In the genomic region with DNA sequence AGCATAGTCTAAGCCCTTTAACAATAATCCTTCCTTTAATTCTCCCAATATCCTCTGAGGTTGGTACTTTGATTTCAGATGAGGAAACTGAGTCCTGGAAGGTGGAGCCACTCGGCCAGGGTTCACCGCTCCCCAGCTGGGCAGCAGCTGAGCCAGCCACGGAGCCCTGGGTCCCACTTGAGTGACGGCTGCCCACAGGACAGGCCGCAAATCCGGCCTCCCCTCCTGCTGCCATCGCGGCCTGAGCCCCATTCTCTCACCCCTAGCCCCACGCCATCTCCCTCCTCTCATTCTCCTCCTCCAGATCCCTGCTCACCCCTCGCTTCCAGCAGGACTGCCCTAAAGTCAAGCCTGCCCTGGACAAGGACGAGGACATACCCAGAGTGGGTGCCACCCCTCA, we compare ENCODE assay signal across 1 cellular context.
TF ChIP-seq lines count a peak whose summit lies in the region.

No MANE protein-coding gene starts in this region.

TF ChIP-seq in H1, 55 proteins besides CTCF, POLR2A, EP300 and RAD21:
- TF ChIP-seq EZH2 (IDR thresholded peaks at IDR 0.05; ENCODE audit: low read depth, low read length, severe bottlenecking) (no peak), CEBPB (IDR thresholded peaks at IDR 0.05; ENCODE audit: low read depth, low read length) (no peak), BCL11A (IDR thresholded peaks at IDR 0.05; ENCODE audit: low read depth in 2 of 2, low read length in 2 of 2) (no peak), KDM5A (IDR thresholded peaks at IDR 0.05; ENCODE audit: low read length) (no peak), JUND (IDR thresholded peaks at IDR 0.05; ENCODE audit: low read length) (no peak), CTBP2 (IDR thresholded peaks at IDR 0.05; ENCODE audit: borderline replicate concordance, insufficient read depth, insufficient read length, low read length) (no peak), HDAC6 (IDR thresholded peaks at IDR 0.05; ENCODE audit: low read depth, low read length) (no peak), SIN3A (conservative IDR thresholded peaks at IDR 0.05 in 1 of 2, IDR thresholded peaks at IDR 0.05 in 1 of 2; ENCODE audit: low read depth in 1 of 2, low read length in 2 of 2) (no peak), SIX5 (IDR thresholded peaks at IDR 0.05; ENCODE audit: low read depth, low read length) (no peak), RXRA (IDR thresholded peaks at IDR 0.05; ENCODE audit: insufficient read depth, low read depth, low read length) (no peak), TAF1 (IDR thresholded peaks at IDR 0.05; ENCODE audit: low read depth, low read length) (no peak), ASH2L (IDR thresholded peaks at IDR 0.05; ENCODE audit: low read length) (no peak), KDM1A (IDR thresholded peaks at IDR 0.05; ENCODE audit: borderline replicate concordance, low read length) (no peak), SAP30 (IDR thresholded peaks at IDR 0.05; ENCODE audit: insufficient read depth, insufficient replicate concordance, low read length) (no peak), CBX5 (IDR thresholded peaks at IDR 0.05; ENCODE audit: low read depth, low read length) (no peak), JUN (IDR thresholded peaks at IDR 0.05; ENCODE audit: low read depth, low read length) (no peak), YY1 (IDR thresholded peaks at IDR 0.05; ENCODE audit: low read depth, low read length) (no peak)
- TF ChIP-seq, protein P1, sequence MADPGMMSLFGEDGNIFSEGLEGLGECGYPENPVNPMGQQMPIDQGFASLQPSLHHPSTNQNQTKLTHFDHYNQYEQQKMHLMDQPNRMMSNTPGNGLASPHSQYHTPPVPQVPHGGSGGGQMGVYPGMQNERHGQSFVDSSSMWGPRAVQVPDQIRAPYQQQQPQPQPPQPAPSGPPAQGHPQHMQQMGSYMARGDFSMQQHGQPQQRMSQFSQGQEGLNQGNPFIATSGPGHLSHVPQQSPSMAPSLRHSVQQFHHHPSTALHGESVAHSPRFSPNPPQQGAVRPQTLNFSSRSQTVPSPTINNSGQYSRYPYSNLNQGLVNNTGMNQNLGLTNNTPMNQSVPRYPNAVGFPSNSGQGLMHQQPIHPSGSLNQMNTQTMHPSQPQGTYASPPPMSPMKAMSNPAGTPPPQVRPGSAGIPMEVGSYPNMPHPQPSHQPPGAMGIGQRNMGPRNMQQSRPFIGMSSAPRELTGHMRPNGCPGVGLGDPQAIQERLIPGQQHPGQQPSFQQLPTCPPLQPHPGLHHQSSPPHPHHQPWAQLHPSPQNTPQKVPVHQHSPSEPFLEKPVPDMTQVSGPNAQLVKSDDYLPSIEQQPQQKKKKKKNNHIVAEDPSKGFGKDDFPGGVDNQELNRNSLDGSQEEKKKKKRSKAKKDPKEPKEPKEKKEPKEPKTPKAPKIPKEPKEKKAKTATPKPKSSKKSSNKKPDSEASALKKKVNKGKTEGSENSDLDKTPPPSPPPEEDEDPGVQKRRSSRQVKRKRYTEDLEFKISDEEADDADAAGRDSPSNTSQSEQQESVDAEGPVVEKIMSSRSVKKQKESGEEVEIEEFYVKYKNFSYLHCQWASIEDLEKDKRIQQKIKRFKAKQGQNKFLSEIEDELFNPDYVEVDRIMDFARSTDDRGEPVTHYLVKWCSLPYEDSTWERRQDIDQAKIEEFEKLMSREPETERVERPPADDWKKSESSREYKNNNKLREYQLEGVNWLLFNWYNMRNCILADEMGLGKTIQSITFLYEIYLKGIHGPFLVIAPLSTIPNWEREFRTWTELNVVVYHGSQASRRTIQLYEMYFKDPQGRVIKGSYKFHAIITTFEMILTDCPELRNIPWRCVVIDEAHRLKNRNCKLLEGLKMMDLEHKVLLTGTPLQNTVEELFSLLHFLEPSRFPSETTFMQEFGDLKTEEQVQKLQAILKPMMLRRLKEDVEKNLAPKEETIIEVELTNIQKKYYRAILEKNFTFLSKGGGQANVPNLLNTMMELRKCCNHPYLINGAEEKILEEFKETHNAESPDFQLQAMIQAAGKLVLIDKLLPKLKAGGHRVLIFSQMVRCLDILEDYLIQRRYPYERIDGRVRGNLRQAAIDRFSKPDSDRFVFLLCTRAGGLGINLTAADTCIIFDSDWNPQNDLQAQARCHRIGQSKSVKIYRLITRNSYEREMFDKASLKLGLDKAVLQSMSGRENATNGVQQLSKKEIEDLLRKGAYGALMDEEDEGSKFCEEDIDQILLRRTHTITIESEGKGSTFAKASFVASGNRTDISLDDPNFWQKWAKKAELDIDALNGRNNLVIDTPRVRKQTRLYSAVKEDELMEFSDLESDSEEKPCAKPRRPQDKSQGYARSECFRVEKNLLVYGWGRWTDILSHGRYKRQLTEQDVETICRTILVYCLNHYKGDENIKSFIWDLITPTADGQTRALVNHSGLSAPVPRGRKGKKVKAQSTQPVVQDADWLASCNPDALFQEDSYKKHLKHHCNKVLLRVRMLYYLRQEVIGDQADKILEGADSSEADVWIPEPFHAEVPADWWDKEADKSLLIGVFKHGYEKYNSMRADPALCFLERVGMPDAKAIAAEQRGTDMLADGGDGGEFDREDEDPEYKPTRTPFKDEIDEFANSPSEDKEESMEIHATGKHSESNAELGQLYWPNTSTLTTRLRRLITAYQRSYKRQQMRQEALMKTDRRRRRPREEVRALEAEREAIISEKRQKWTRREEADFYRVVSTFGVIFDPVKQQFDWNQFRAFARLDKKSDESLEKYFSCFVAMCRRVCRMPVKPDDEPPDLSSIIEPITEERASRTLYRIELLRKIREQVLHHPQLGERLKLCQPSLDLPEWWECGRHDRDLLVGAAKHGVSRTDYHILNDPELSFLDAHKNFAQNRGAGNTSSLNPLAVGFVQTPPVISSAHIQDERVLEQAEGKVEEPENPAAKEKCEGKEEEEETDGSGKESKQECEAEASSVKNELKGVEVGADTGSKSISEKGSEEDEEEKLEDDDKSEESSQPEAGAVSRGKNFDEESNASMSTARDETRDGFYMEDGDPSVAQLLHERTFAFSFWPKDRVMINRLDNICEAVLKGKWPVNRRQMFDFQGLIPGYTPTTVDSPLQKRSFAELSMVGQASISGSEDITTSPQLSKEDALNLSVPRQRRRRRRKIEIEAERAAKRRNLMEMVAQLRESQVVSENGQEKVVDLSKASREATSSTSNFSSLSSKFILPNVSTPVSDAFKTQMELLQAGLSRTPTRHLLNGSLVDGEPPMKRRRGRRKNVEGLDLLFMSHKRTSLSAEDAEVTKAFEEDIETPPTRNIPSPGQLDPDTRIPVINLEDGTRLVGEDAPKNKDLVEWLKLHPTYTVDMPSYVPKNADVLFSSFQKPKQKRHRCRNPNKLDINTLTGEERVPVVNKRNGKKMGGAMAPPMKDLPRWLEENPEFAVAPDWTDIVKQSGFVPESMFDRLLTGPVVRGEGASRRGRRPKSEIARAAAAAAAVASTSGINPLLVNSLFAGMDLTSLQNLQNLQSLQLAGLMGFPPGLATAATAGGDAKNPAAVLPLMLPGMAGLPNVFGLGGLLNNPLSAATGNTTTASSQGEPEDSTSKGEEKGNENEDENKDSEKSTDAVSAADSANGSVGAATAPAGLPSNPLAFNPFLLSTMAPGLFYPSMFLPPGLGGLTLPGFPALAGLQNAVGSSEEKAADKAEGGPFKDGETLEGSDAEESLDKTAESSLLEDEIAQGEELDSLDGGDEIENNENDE (IDR thresholded peaks at IDR 0.05; ENCODE audit: insufficient replicate concordance, low read length), result no peak
- TF ChIP-seq, protein P2, sequence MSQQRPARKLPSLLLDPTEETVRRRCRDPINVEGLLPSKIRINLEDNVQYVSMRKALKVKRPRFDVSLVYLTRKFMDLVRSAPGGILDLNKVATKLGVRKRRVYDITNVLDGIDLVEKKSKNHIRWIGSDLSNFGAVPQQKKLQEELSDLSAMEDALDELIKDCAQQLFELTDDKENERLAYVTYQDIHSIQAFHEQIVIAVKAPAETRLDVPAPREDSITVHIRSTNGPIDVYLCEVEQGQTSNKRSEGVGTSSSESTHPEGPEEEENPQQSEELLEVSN (IDR thresholded peaks at IDR 0.05), result no peak
TF ChIP-seq in H1: peak in this region for 0.
